10 cellular contexts compared by ENCODE assay signal in the genomic region with DNA sequence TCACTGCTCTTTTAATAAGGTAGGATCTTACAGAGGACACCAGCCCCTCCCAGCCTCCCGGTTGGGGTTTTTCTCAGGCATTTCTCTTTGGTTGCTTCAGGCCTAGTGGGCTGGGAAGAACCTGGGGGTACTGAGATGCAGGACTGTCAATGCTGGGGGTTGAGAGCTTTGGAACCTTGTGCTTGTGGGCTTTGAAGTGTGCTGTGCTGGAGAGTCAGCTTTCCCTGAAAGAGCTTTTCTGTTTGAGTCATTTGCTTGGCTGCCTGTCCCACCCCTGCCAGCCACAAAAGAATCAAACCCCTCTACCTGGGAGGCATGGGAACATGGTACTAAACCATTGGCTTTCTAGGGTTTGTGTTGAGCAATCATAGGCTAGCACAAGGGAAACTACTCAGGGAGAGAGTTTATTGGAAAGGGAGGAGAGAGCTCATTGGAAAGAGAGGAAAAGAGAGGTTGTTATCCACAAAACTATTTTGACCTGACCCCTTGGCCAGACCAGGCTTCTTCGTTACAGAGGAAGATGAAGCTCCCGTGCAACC. TPM values are rescaled to one million over a fixed set of nuclear protein-coding genes. Genes with fewer than 3 reads are reported as not detected.
DNase-seq lines count a peak whose midpoint lies in the region; ATAC-seq, FAIRE-seq and TF ChIP-seq lines count a peak whose summit lies in the region.
"Had no signal": no experiment of that assay in that cellular context is flagged by ENCODE, and none has a peak within 500 bp of the region (broad histone marks: within the 10 kb centered on the region; RNA-seq: fewer than 3 reads in every experiment).

No MANE protein-coding gene starts in this region.

- peak overlapping the region; percentile 72 for H3K27ac Mint-ChIP-seq in stimulated activated naive CD8-positive, alpha-beta T cell treated with anti-CD3 and anti-CD28 coated beads, Interleukin-15, Interleukin-2, amounts not matched to agents 100 ng/mL and 50 ng/mL, for 24 hours

- no peak for TF ChIP-seq RAD21 in liver (IDR thresholded peaks at IDR 0.05)

- peak overlapping the region; percentile 98 for H3K4me3 Mint-ChIP-seq in stimulated activated naive CD8-positive, alpha-beta T cell treated with anti-CD3 and anti-CD28 coated beads, Interleukin-15, Interleukin-2, amounts not matched to agents 100 ng/mL and 50 ng/mL, for 24 hours

- no peaks in the 10 kb centered on the region for H3K9me3 Mint-ChIP-seq in stimulated activated naive CD8-positive, alpha-beta T cell treated with anti-CD3 and anti-CD28 coated beads, Interleukin-15, Interleukin-2, amounts not matched to agents 100 ng/mL and 50 ng/mL, for 24 hours

- no peaks in the 10 kb centered on the region for H3K27me3 ChIP-seq in liver (ENCODE audit: control insufficient read depth in 4 of 4, insufficient read depth in 4 of 4, low read length in 3 of 4)

- no peak for FAIRE-seq in GM12892 (lab: Jason Lieb, UNC)
- FAIRE-seq: G401.6 had no signal

- peak overlapping the region; percentile 50 to 91 for H3K9ac ChIP-seq in liver (ENCODE audit: low read depth in 1 of 2, low read length in 2 of 2)

- 33% methylated on average over 3 of the region's 3 CpGs for WGBS in liver

- no peak for ATAC-seq in stimulated activated naive CD8-positive, alpha-beta T cell treated with anti-CD3 and anti-CD28 coated beads, Interleukin-15, Interleukin-2, amounts not matched to agents 100 U/mL and 50 U/mL, for 24 hours

- DNase-seq in stimulated activated naive CD8-positive, alpha-beta T cell treated with anti-CD3 and anti-CD28 coated beads, Interleukin-15, Interleukin-2, amounts not matched to agents 100 U/mL and 50 U/mL, for 24 hours = no peak
- DNase-seq in astrocyte of the hippocampus (ENCODE audit: low read depth, low spot score) (peak; percentile 32), posterior cingulate gyrus (no peak), HT-29 (ENCODE audit: low spot score) (no peak), GM12892 (ENCODE audit: insufficient read length) (no peak), NCI-H187 treated with DMSO at 0.1 percent for 48 hours (lab: John Stamatoyannopoulos, UW) (no peak)

- intact Hi-C loops in posterior cingulate gyrus (cut with DNase I) = loop anchor here (10.0 kb wide), 1 partner anchor 176 kb away; a partner anchor contains a TSS

- H3K9me3 ChIP-seq in liver (ENCODE audit: control insufficient read depth in 4 of 4, low read length in 3 of 4) = no peaks in the 10 kb centered on the region

- peaks cover 21 to 62% (median 39%) of the 10 kb centered on the region in 4 donors for H3K4me1 ChIP-seq in liver (ENCODE audit: control insufficient read depth in 4 of 4, insufficient read depth in 4 of 4, low read length in 3 of 4)

- H3K4me1 Mint-ChIP-seq in stimulated activated naive CD8-positive, alpha-beta T cell treated with anti-CD3 and anti-CD28 coated beads, Interleukin-15, Interleukin-2, amounts not matched to agents 100 ng/mL and 50 ng/mL, for 24 hours (ENCODE audit: low read depth) = peaks cover 46% of the 10 kb centered on the region

- H3K27me3 Mint-ChIP-seq in stimulated activated naive CD8-positive, alpha-beta T cell treated with anti-CD3 and anti-CD28 coated beads, Interleukin-15, Interleukin-2, amounts not matched to agents 100 ng/mL and 50 ng/mL, for 24 hours = no peaks in the 10 kb centered on the region

- TF ChIP-seq POLR2A in GM12892 (IDR thresholded peaks at IDR 0.05; ENCODE audit: low read depth, low read length) = no peak

- peaks cover 0 to 15% (median 9%) of the 10 kb centered on the region in 4 donors for H3K36me3 ChIP-seq in liver (ENCODE audit: control insufficient read depth in 4 of 4, insufficient read depth in 3 of 4, low read depth in 1 of 4, low read length in 3 of 4)

- peak overlapping the region; percentile 8 to 27 for H3K27ac ChIP-seq in liver (ENCODE audit: low read depth in 1 of 2, low read length in 2 of 2)

- H3K4me3 ChIP-seq in liver (ENCODE audit: low read depth in 1 of 3, low read length in 3 of 3) = peak overlapping the region; percentile 52 to 78 (median 74)

- TF ChIP-seq CTCF in liver (IDR thresholded peaks at IDR 0.05; ENCODE audit: low read depth, low read length, missing input control) = no peak

- H3K36me3 Mint-ChIP-seq in stimulated activated naive CD8-positive, alpha-beta T cell treated with anti-CD3 and anti-CD28 coated beads, Interleukin-15, Interleukin-2, amounts not matched to agents 100 ng/mL and 50 ng/mL, for 24 hours (ENCODE audit: low read depth) = peaks cover 64% of the 10 kb centered on the region

TF ChIP-seq in liver, 16 proteins besides CTCF, POLR2A, EP300 and RAD21:
- TF ChIP-seq, protein P1, sequence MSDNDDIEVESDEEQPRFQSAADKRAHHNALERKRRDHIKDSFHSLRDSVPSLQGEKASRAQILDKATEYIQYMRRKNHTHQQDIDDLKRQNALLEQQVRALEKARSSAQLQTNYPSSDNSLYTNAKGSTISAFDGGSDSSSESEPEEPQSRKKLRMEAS (IDR thresholded peaks at IDR 0.05) = no peak
- TF ChIP-seq YY1 (IDR thresholded peaks at IDR 0.05) (no peak), JUND (IDR thresholded peaks at IDR 0.05) (no peak), FOXA2 (IDR thresholded peaks at IDR 0.05) (no peak), EGR1 (IDR thresholded peaks at IDR 0.05; ENCODE audit: low read depth in 2 of 2) (no peak), FOXA1 (IDR thresholded peaks at IDR 0.05) (no peak), HNF4A (conservative IDR thresholded peaks at IDR 0.05) (no peak), GABPA (IDR thresholded peaks at IDR 0.05 in 1 of 2, conservative IDR thresholded peaks at IDR 0.05 in 1 of 2) (no peak), RXRA (IDR thresholded peaks at IDR 0.05) (no peak), TAF1 (conservative IDR thresholded peaks at IDR 0.05) (no peak)
- TF ChIP-seq, protein P2, sequence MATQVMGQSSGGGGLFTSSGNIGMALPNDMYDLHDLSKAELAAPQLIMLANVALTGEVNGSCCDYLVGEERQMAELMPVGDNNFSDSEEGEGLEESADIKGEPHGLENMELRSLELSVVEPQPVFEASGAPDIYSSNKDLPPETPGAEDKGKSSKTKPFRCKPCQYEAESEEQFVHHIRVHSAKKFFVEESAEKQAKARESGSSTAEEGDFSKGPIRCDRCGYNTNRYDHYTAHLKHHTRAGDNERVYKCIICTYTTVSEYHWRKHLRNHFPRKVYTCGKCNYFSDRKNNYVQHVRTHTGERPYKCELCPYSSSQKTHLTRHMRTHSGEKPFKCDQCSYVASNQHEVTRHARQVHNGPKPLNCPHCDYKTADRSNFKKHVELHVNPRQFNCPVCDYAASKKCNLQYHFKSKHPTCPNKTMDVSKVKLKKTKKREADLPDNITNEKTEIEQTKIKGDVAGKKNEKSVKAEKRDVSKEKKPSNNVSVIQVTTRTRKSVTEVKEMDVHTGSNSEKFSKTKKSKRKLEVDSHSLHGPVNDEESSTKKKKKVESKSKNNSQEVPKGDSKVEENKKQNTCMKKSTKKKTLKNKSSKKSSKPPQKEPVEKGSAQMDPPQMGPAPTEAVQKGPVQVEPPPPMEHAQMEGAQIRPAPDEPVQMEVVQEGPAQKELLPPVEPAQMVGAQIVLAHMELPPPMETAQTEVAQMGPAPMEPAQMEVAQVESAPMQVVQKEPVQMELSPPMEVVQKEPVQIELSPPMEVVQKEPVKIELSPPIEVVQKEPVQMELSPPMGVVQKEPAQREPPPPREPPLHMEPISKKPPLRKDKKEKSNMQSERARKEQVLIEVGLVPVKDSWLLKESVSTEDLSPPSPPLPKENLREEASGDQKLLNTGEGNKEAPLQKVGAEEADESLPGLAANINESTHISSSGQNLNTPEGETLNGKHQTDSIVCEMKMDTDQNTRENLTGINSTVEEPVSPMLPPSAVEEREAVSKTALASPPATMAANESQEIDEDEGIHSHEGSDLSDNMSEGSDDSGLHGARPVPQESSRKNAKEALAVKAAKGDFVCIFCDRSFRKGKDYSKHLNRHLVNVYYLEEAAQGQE (IDR thresholded peaks at IDR 0.05) = no peak
- TF ChIP-seq, protein P3, sequence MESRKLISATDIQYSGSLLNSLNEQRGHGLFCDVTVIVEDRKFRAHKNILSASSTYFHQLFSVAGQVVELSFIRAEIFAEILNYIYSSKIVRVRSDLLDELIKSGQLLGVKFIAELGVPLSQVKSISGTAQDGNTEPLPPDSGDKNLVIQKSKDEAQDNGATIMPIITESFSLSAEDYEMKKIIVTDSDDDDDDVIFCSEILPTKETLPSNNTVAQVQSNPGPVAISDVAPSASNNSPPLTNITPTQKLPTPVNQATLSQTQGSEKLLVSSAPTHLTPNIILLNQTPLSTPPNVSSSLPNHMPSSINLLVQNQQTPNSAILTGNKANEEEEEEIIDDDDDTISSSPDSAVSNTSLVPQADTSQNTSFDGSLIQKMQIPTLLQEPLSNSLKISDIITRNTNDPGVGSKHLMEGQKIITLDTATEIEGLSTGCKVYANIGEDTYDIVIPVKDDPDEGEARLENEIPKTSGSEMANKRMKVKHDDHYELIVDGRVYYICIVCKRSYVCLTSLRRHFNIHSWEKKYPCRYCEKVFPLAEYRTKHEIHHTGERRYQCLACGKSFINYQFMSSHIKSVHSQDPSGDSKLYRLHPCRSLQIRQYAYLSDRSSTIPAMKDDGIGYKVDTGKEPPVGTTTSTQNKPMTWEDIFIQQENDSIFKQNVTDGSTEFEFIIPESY (IDR thresholded peaks at IDR 0.05) = no peak
- TF ChIP-seq, protein P4, sequence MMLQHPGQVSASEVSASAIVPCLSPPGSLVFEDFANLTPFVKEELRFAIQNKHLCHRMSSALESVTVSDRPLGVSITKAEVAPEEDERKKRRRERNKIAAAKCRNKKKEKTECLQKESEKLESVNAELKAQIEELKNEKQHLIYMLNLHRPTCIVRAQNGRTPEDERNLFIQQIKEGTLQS (IDR thresholded peaks at IDR 0.05) = no peak

RNA-seq across cellular contexts. Expression of a gene that starts 1.4 kb away (rescaled TPM):
- total RNA-seq in liver = 1,000 to 10,000 TPM in 1 of 2 donors, 100 to 1,000 TPM in 1; 130 to 1,255 TPM
- polyA plus RNA-seq in liver = 100 to 1,000 TPM in 1 of 2 donors, 10 to 100 TPM in 1; 43.4 to 338 TPM
- 253 and 267 TPM in 2 replicates for total RNA-seq in HT-29 (2014; rRNA removed; shearing (Covaris generic))
- 76.8 TPM for polyA plus RNA-seq in GM12892 (2012; ENCODE audit: missing spikeins)

RNA-seq across cellular contexts. Expression of a gene that starts 18.4 kb away (rescaled TPM):
- under 1 TPM; 0.08 to 0.14 TPM for total RNA-seq in liver
- under 1 TPM; 0.06 to 0.15 TPM for polyA plus RNA-seq in liver
- total RNA-seq in HT-29 (2014; rRNA removed; shearing (Covaris generic)) = 0.21 TPM in 1 of 2 replicates, not detected in the other
- not detected for polyA plus RNA-seq in GM12892 (2012; ENCODE audit: missing spikeins)
- total RNA-seq: glomerular endothelial cell had no signal
